1 cellular context compared by ENCODE assay signal in the genomic region with DNA sequence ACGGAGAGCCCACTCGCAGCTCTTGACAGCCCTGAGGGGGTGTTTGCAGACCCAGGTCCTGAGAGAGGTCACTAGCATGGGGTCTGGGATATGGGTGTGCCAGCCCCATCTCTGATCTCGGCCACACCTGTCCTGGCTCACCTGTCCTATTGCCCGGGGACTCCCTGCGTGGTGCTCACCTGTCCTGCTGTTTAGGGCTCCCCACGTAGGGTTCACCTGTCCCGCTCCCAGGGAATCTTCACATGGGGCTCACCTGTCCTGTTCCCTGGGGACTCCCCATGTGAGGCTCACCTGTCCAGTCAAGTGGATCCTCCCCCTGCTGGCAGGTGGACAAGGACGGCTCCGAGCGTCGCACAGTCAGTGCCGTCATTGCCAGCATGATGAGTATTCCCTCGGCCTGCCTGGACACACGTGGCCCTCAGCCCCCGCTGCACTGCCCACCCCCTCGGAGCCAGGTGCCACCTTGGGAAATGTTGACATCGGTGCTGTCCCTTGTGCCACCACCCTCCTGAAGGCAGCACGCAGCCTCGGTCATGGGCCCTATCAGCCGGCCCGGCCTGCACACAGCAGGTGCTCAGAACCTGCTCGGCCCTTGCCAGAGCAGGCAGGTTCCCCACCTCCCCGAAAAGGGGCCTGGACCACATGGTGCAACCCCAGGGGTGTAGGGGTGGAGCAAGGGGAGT.
TF ChIP-seq lines count a peak whose summit lies in the region.

No MANE protein-coding gene starts in this region.

TF ChIP-seq in K562, 482 proteins besides CTCF, POLR2A, EP300 and RAD21:
- TF ChIP-seq KDM5B (IDR thresholded peaks at IDR 0.05; ENCODE audit: insufficient replicate concordance, low read depth, low read length) = peak; percentile 12
- 0 out of 2 replicates have a peak, but pooled peaks have one; percentile 26 for TF ChIP-seq ZEB2 (IDR thresholded peaks at IDR 0.05)
- TF ChIP-seq BRD4 (IDR thresholded peaks at IDR 0.05) = no peak
- TF ChIP-seq SIRT6 (IDR thresholded peaks at IDR 0.05; ENCODE audit: low read depth, low read length) = no peak
